Comparison of ENCODE assay signal across 8 cellular contexts in genomic region chr3:149245738-149246451, GRCh38. TPM values are rescaled to one million over a fixed set of nuclear protein-coding genes. Genes with fewer than 3 reads are reported as not detected.
DNase-seq lines count a peak whose midpoint lies in the region; ATAC-seq and TF ChIP-seq lines count a peak whose summit lies in the region.

No MANE protein-coding gene starts in this region.

- H3K36me3 Mint-ChIP-seq in naive B cell, result no peaks in the 10 kb centered on the region

- no peaks in the 10 kb centered on the region for H3K36me3 ChIP-seq in suprapubic skin

- peaks cover 13% of the 10 kb centered on the region for H3K4me1 ChIP-seq in suprapubic skin

- H3K9me3 Mint-ChIP-seq in naive B cell, result no peaks in the 10 kb centered on the region

- peak; percentile 15 for DNase-seq in NCI-H2196 (lab: John Stamatoyannopoulos, UW; ENCODE audit: unreplicated experiment)
- DNase-seq in NCI-H2196 treated with DMSO at 0.1 percent for 48 hours (lab: John Stamatoyannopoulos, UW; ENCODE audit: unreplicated experiment), result no peak
- DNase-seq in NCI-H2029 (lab: John Stamatoyannopoulos, UW), result peak; percentile 24
- DNase-seq in choroid plexus epithelial cell (ENCODE audit: low read depth), result peak; percentile 79
- DNase-seq in naive B cell, result peak; percentile 44
- DNase-seq in AML-193 (lab: John Stamatoyannopoulos, UW), result no peak
- no peak for DNase-seq in suprapubic skin (ENCODE audit: low spot score in 2 of 2)

- WGBS in suprapubic skin, result 58% methylated on average over 3 of the region's 3 CpGs

- H3K4me3 ChIP-seq in choroid plexus epithelial cell (ENCODE audit: low read depth, low read length) (no peak overlapping the region), suprapubic skin (no peak overlapping the region)

- peaks cover 0 to 5% (median 0%) of the 10 kb centered on the region in 3 donors for H3K27me3 Mint-ChIP-seq in naive B cell

- no peak for TF ChIP-seq POLR2A in suprapubic skin (IDR thresholded peaks at IDR 0.05)

- H3K27ac Mint-ChIP-seq in naive B cell, result peak overlapping the region; percentile 51 to 94 (median 77)

- no peak for TF ChIP-seq CTCF in choroid plexus epithelial cell (conservative IDR thresholded peaks at IDR 0.05; ENCODE audit: low read depth, low read length)
- no peak for TF ChIP-seq CTCF in suprapubic skin (IDR thresholded peaks at IDR 0.05)

- H3K27me3 ChIP-seq in suprapubic skin, result no peaks in the 10 kb centered on the region

- peaks cover 47 to 57% (median 55%) of the 10 kb centered on the region in 3 donors for H3K4me1 Mint-ChIP-seq in naive B cell

- H3K9me3 ChIP-seq in suprapubic skin, result no peaks in the 10 kb centered on the region

- peak; percentile 74 for ATAC-seq in HG02610 (IDR thresholded peaks at IDR 0.05; ENCODE audit: unreplicated experiment)
- ATAC-seq in naive B cell (ENCODE audit: low read depth in 2 of 2), result peak; percentile 66 to 69

- peak overlapping the region; percentile 4 to 89 (median 64) for H3K4me3 Mint-ChIP-seq in naive B cell

- no peak for TF ChIP-seq EP300 in suprapubic skin (IDR thresholded peaks at IDR 0.05)

- no peak overlapping the region for H3K27ac ChIP-seq in suprapubic skin

RNA-seq across cellular contexts. Expression of gene CP, which starts 24.3 kb away (rescaled TPM):
- 1 to 10 TPM in 1 of 6 donors, under 1 TPM in 3, not detected in 2; 0.36 to 1.1 (median 0.63) TPM for polyA plus RNA-seq in naive B cell (ENCODE audit: low read depth in 6 of 6)
- 10 to 100 TPM in 1 of 4 donors, 1 to 10 TPM in 3; 1.7 to 10.2 (median 4.0) TPM for total RNA-seq in suprapubic skin

Comparison
In these comparisons a context has a peak if more than half of its experiments do, and no peak if none do; other contexts are left out.
1. DNase-seq: peak in NCI-H2196 (single experiment), NCI-H2029 (single experiment), choroid plexus epithelial cell (single experiment) and naive B cell (single experiment); none in NCI-H2196 treated with DMSO at 0.1 percent for 48 hours (single experiment), AML-193 (0 of 2) and suprapubic skin (0 of 2).